In genomic region chr17:82587234-82588086, GRCh38 we compare ENCODE assay signal across 1 cellular context.
TF ChIP-seq lines count a peak whose summit lies in the region.

No MANE protein-coding gene starts in this region.

TF ChIP-seq in IMR-90, 13 proteins besides CTCF, POLR2A, EP300 and RAD21 (continued from another document):
- TF ChIP-seq ELK1 (IDR thresholded peaks at IDR 0.05; ENCODE audit: borderline replicate concordance, low read depth, low read length) (no peak), MXI1 (IDR thresholded peaks at IDR 0.05; ENCODE audit: borderline replicate concordance, low read depth, low read length) (no peak)
